ENCODE assay signal across 29 cellular contexts in genomic region chr2:69359371-69359770, GRCh38.
"Had no signal": no experiment of that assay in that cellular context is flagged by ENCODE, and none has a peak within 500 bp of the region (broad histone marks: within the 10 kb centered on the region; RNA-seq: fewer than 3 reads in every experiment).

No MANE protein-coding gene starts in this region.

- DNase-seq: activated CD4-positive, alpha-beta T cell treated with anti-CD3 and anti-CD28 coated beads for 1 hour; activated CD8-positive, alpha-beta memory T cell treated with anti-CD3 and anti-CD28 coated beads for 24 hours; activated CD8-positive, alpha-beta memory T cell treated with anti-CD3 and anti-CD28 coated beads, Interleukin-2, amount 50 U/mL, for 4 hours; activated gamma-delta T cell treated with Interleukin-2 at 50 U/mL for 16 hours; activated naive CD4-positive, alpha-beta T cell treated with anti-CD3 and anti-CD28 coated beads, Interleukin-2, amount 50 U/mL, for 16 hours; activated naive CD8-positive, alpha-beta T cell treated with anti-CD3 and anti-CD28 coated beads, Interleukin-2, amount 50 U/mL, for 24 hours; activated T-cell treated with anti-CD3 and anti-CD28 coated beads, Interleukin-2, amount 50 U/mL, for 24 hours; amygdala; caudate nucleus; cortex of kidney; effector memory CD8-positive, alpha-beta T cell; foreskin fibroblast; heart left ventricle; hypothalamus; kidney glomerular epithelial cell; lower lobe of right lung; mesendoderm; right lobe of liver; stimulated activated CD4-positive, alpha-beta T cell treated with anti-CD3 and anti-CD28 coated beads, Interleukin-12 subunit alpha, Interleukin-12 subunit beta, amount 100 ng/mL, for 4 hours; stimulated activated CD4-positive, alpha-beta T cell treated with anti-CD3 and anti-CD28 coated beads, Interleukin-4, amount 100 ng/mL, for 1 hour; stimulated activated naive CD8-positive, alpha-beta T cell treated with anti-CD3 and anti-CD28 coated beads, Interleukin-15, Interleukin-2, amounts not matched to agents 100 U/mL and 50 U/mL, for 24 hours; T-helper 17 cell; T1000; testis; transverse colon had no signal

- ATAC-seq: activated naive CD8-positive, alpha-beta T cell treated with anti-CD3 and anti-CD28 coated beads, Interleukin-2, amount 50 U/mL, for 24 hours; effector memory CD8-positive, alpha-beta T cell; esophagus mucosa; heart left ventricle; left lobe of liver; lower lobe of right lung; right lobe of liver; stimulated activated naive CD8-positive, alpha-beta T cell treated with anti-CD3 and anti-CD28 coated beads, Interleukin-15, Interleukin-2, amounts not matched to agents 100 U/mL and 50 U/mL, for 24 hours; T-helper 17 cell had no signal

- H3K9me3 ChIP-seq: heart left ventricle, lower lobe of right lung, neutrophil, right lobe of liver, testis, transverse colon had no signal

- H3K4me3 Mint-ChIP-seq: activated naive CD8-positive, alpha-beta T cell treated with anti-CD3 and anti-CD28 coated beads, Interleukin-2, amount 50 U/mL, for 24 hours; activated T-cell treated with anti-CD3 and anti-CD28 coated beads, Interleukin-2, amount 50 U/mL, for 24 hours; effector memory CD8-positive, alpha-beta T cell; nephron; T-helper 17 cell had no signal

- H3K27ac Mint-ChIP-seq: activated naive CD8-positive, alpha-beta T cell treated with anti-CD3 and anti-CD28 coated beads, Interleukin-2, amount 50 U/mL, for 24 hours; activated T-cell treated with anti-CD3 and anti-CD28 coated beads, Interleukin-2, amount 50 U/mL, for 24 hours; effector memory CD8-positive, alpha-beta T cell; nephron; T-helper 17 cell had no signal

- H3K27ac ChIP-seq: heart left ventricle, lower lobe of right lung, neutrophil, right lobe of liver, testis, transverse colon had no signal

- H3K4me1 Mint-ChIP-seq: activated naive CD8-positive, alpha-beta T cell treated with anti-CD3 and anti-CD28 coated beads, Interleukin-2, amount 50 U/mL, for 24 hours; nephron had no signal

- H3K27me3 ChIP-seq: heart left ventricle, neutrophil, right lobe of liver, testis, transverse colon had no signal

- H3K4me3 ChIP-seq: heart left ventricle, lower lobe of right lung, right lobe of liver, testis, transverse colon had no signal

- H3K4me1 ChIP-seq: heart left ventricle, lower lobe of right lung, testis, transverse colon had no signal

- H3K27me3 Mint-ChIP-seq: activated naive CD8-positive, alpha-beta T cell treated with anti-CD3 and anti-CD28 coated beads, Interleukin-2, amount 50 U/mL, for 24 hours; activated T-cell treated with anti-CD3 and anti-CD28 coated beads, Interleukin-2, amount 50 U/mL, for 24 hours; effector memory CD8-positive, alpha-beta T cell; T-helper 17 cell had no signal

- H3K9me3 Mint-ChIP-seq: activated naive CD8-positive, alpha-beta T cell treated with anti-CD3 and anti-CD28 coated beads, Interleukin-2, amount 50 U/mL, for 24 hours; activated T-cell treated with anti-CD3 and anti-CD28 coated beads, Interleukin-2, amount 50 U/mL, for 24 hours; effector memory CD8-positive, alpha-beta T cell; nephron had no signal
